In the genomic region with DNA sequence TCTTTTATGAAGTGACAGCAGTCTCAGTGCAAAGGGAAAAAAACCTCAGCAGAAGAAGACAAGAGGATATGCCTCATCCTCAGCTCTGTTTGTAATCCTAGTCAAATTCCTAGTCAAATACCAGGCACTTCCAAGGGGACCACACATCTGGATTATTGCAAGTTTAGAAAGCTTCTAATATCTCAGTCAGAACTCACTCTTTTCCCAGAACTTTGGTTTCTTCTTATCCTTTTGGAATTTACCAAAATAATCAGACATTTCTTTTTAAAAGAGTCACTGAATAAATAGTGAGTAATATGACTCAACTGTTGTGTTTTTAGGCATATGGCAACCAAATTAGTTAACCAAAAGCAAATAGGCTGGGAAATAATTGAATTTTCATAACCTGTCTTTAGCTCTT, we compare ENCODE assay signal across 17 cellular contexts. TPM values are rescaled to one million over a fixed set of nuclear protein-coding genes. Genes with fewer than 3 reads are reported as not detected.
DNase-seq lines count a peak whose midpoint lies in the region; ATAC-seq and TF ChIP-seq lines count a peak whose summit lies in the region.
"Had no signal": no experiment of that assay in that cellular context is flagged by ENCODE, and none has a peak within 500 bp of the region (broad histone marks: within the 10 kb centered on the region; RNA-seq: fewer than 3 reads in every experiment).

No MANE protein-coding gene starts in this region.

- intact Hi-C loops in PC-3 (cut with micrococcal nuclease), result no loop called here

- CTCF ChIA-PET in PC-3 (lab: Charles Lee), result no interaction called here

- H3K4me1 ChIP-seq in PC-3 (ENCODE audit: insufficient read depth, low read length), result peaks cover 41% of the 10 kb centered on the region
- H3K4me1 ChIP-seq: BLaER1, stomach had no signal

- H3K27ac Mint-ChIP-seq in chondrocyte (ENCODE audit: unreplicated experiment), result peak overlapping the region; percentile 81
- H3K27ac Mint-ChIP-seq in osteocyte (ENCODE audit: unreplicated experiment), result peak overlapping the region; percentile 85
- H3K27ac Mint-ChIP-seq: brain; GM23338; naive thymus-derived CD4-positive, alpha-beta T cell had no signal

- H3K36me3 Mint-ChIP-seq in chondrocyte (ENCODE audit: low read depth) (peaks cover 11% of the 10 kb centered on the region), osteocyte (ENCODE audit: unreplicated experiment) (peaks cover 53% of the 10 kb centered on the region)
- H3K36me3 Mint-ChIP-seq: brain; naive thymus-derived CD4-positive, alpha-beta T cell had no signal

- H3K9me3 Mint-ChIP-seq in chondrocyte (ENCODE audit: low read depth) (peaks cover 7% of the 10 kb centered on the region), osteocyte (ENCODE audit: unreplicated experiment) (peaks cover 3% of the 10 kb centered on the region)
- H3K9me3 Mint-ChIP-seq: brain, GM23338 had no signal

- no peak for TF ChIP-seq CTCF in AG10803 (conservative IDR thresholded peaks at IDR 0.05; ENCODE audit: low read length)
- no peak for TF ChIP-seq CTCF in PC-3 (conservative IDR thresholded peaks at IDR 0.05; ENCODE audit: low read depth, low read length)
- TF ChIP-seq CTCF in chondrocyte (IDR thresholded peaks at IDR 0.05), result no peak
- no peak for TF ChIP-seq CTCF in osteocyte (IDR thresholded peaks at IDR 0.05)

- H3K27me3 ChIP-seq in PC-3 (ENCODE audit: low read length), result no peaks in the 10 kb centered on the region
- H3K27me3 ChIP-seq: BLaER1, stomach had no signal

- ATAC-seq in PC-3 (peak; percentile 43), HG02588 (IDR thresholded peaks at IDR 0.05; ENCODE audit: unreplicated experiment) (no peak)
- ATAC-seq: GM23338; naive thymus-derived CD4-positive, alpha-beta T cell; Panc1 had no signal

- peak overlapping the region; percentile 50 for H3K4me2 ChIP-seq in PC-3 (ENCODE audit: low read length)
- H3K4me2 ChIP-seq: BLaER1, GM23338 had no signal

- peaks cover 14% of the 10 kb centered on the region for H3F3A ChIP-seq in PC-3 (ENCODE audit: low read length, unreplicated experiment)

- DNase-seq in AG10803 (ENCODE audit: low read depth) (peak; percentile 97), PC-3 (peak; percentile 73), chondrocyte (ENCODE audit: low spot score) (no peak), osteocyte (ENCODE audit: extremely low spot score, unreplicated experiment) (no peak), GF-D8 (lab: John Stamatoyannopoulos, UW) (no peak), DMS 273 treated with DMSO at 0.1 percent for 48 hours (lab: John Stamatoyannopoulos, UW) (no peak), HT-29 (ENCODE audit: low spot score) (no peak)
- DNase-seq: activated effector memory CD4-positive, alpha-beta T cell treated with anti-CD3 and anti-CD28 coated beads, Interleukin-2, amount 50 U/mL, for 16 hours; naive thymus-derived CD4-positive, alpha-beta T cell; NCI-H524 treated with DMSO at 0.1 percent for 48 hours; stomach had no signal

- POLR2A ChIA-PET in PC-3 (lab: Charles Lee; ENCODE audit: unreplicated experiment), result no interaction called here

- H3K4me3 Mint-ChIP-seq in chondrocyte (ENCODE audit: unreplicated experiment) (no peak overlapping the region), osteocyte (ENCODE audit: unreplicated experiment) (no peak overlapping the region)
- H3K4me3 Mint-ChIP-seq: brain; GM23338; naive thymus-derived CD4-positive, alpha-beta T cell had no signal

- H2AFZ ChIP-seq in PC-3 (ENCODE audit: low read length), result no peak overlapping the region
- H2AFZ ChIP-seq: GM23338 had no signal

- H3K9me3 ChIP-seq in PC-3 (ENCODE audit: low read length), result no peaks in the 10 kb centered on the region
- H3K9me3 ChIP-seq: BLaER1, stomach had no signal

- H3K27me3 Mint-ChIP-seq in chondrocyte (ENCODE audit: low read depth) (no peaks in the 10 kb centered on the region), osteocyte (ENCODE audit: unreplicated experiment) (no peaks in the 10 kb centered on the region)

- H3K9me2 ChIP-seq in PC-3 (replicated peaks; ENCODE audit: low read length), result no peaks in the 10 kb centered on the region

- BruUV-seq in PC-3 (replicated peaks; lab: Mats Ljungman, UMichigan), result no TSS peak

- H3K4me3 ChIP-seq in AG10803 (ENCODE audit: low read length) (no peak overlapping the region), PC-3 (ENCODE audit: low read length) (peak overlapping the region; percentile 32; the same call in 1 of the 2 replicates)
- H3K4me3 ChIP-seq: BLaER1, GM23338, stomach had no signal

- H3K27ac ChIP-seq in PC-3 (ENCODE audit: low read length), result peak overlapping the region; percentile 90
- H3K27ac ChIP-seq: BLaER1, stomach had no signal

- H3K79me2 ChIP-seq in PC-3 (ENCODE audit: low read length), result no peaks in the 10 kb centered on the region

- peak overlapping the region; percentile 30 for H3K9ac ChIP-seq in PC-3 (ENCODE audit: low read length)
- H3K9ac ChIP-seq: BLaER1 had no signal

- peaks cover 89% of the 10 kb centered on the region for H3K4me1 Mint-ChIP-seq in chondrocyte (ENCODE audit: low read depth)
- peaks cover 84% of the 10 kb centered on the region for H3K4me1 Mint-ChIP-seq in osteocyte (ENCODE audit: unreplicated experiment)
- H3K4me1 Mint-ChIP-seq: GM23338 had no signal

- no peaks in the 10 kb centered on the region for H3K36me3 ChIP-seq in PC-3 (ENCODE audit: low read depth, low read length)
- H3K36me3 ChIP-seq: BLaER1, stomach had no signal

- no peaks in the 10 kb centered on the region for H4K20me1 ChIP-seq in PC-3 (ENCODE audit: low read length)
- H4K20me1 ChIP-seq: BLaER1 had no signal

RNA-seq across cellular contexts. Expression of gene PRRX1, which starts 47.8 kb away (rescaled TPM):
- not detected in 2 replicates for total RNA-seq in PC-3 (2014; rRNA removed)
- 158 to 224 TPM (median 168 TPM) in 3 replicates for total RNA-seq in chondrocyte
- total RNA-seq in osteocyte, result 358 and 376 TPM in 2 replicates
- not detected in 2 replicates for total RNA-seq in HT-29 (2014; rRNA removed; shearing (Covaris generic))
- total RNA-seq: activated CD8-positive, alpha-beta memory T cell treated with anti-CD3 and anti-CD28 coated beads for 36 hours; GM23338; naive thymus-derived CD4-positive, alpha-beta T cell had no signal

Comparison
In these comparisons a context has a peak if more than half of its experiments do, and no peak if none do; other contexts are left out.
1. DNase-seq: peak in AG10803 (single experiment) and PC-3 (single experiment); none in chondrocyte (single experiment), osteocyte (single experiment), GF-D8 (single experiment), DMS 273 treated with DMSO at 0.1 percent for 48 hours (single experiment) and HT-29 (single experiment).
2. RNA of gene PRRX1, which starts 47.8 kb away (total RNA-seq): 358 to 376 TPM in osteocyte and 158 to 224 TPM in chondrocyte; not detected in PC-3 and not detected in HT-29; every median in the first group is over 100 times any median in the second.